8 cellular contexts compared by ENCODE assay signal in genomic region chr11:71446942-71447688, GRCh38. TPM values are rescaled to one million over a fixed set of nuclear protein-coding genes. Genes with fewer than 3 reads are reported as not detected.
DNase-seq lines count a peak whose midpoint lies in the region; ATAC-seq, FAIRE-seq and TF ChIP-seq lines count a peak whose summit lies in the region.

No MANE protein-coding gene starts in this region.

- H4K20me1 ChIP-seq in HepG2 (ENCODE audit: insufficient read depth, low read length), result peaks cover 24% of the 10 kb centered on the region

- WGBS in HepG2 (ENCODE audit: low lambda C conversion rate), result 43% methylated on average over 4 of the region's 9 CpGs
- 39 to 51% methylated on average over 9 of the region's 9 CpGs for WGBS in testis, 2 donors

- TSS peak; percentile 70 for BruUV-seq in HepG2 (replicated peaks; lab: Mats Ljungman, UMichigan)

- no peaks in the 10 kb centered on the region for H3K36me3 ChIP-seq in breast epithelium
- H3K36me3 ChIP-seq in HepG2 (replicated peaks in 1 of 2; ENCODE audit: control insufficient read depth in 1 of 2, insufficient read depth in 2 of 2, low read length in 2 of 2), result peaks cover 16 to 44% of the 10 kb centered on the region in 2 experiments; a peak in 4 of 5 replicates
- no peaks in the 10 kb centered on the region for H3K36me3 ChIP-seq in testis (ENCODE audit: low read depth, missing control alignments)

- no peaks in the 10 kb centered on the region for H3K27me3 ChIP-seq in breast epithelium
- H3K27me3 ChIP-seq in HepG2 (ENCODE audit: control insufficient read depth in 1 of 2, insufficient read depth in 2 of 2, low read length in 2 of 2), result no peaks in the 10 kb centered on the region
- H3K27me3 ChIP-seq in testis, result no peaks in the 10 kb centered on the region

- no peak for TF ChIP-seq RAD21 in HepG2 (CRISPR knock-in tag; IDR thresholded peaks at IDR 0.05)

- TF ChIP-seq POLR2A in breast epithelium (IDR thresholded peaks at IDR 0.05) (no peak), HepG2 (IDR thresholded peaks at IDR 0.05; ENCODE audit: insufficient read depth in 1 of 2, low read depth in 2 of 2, low read length in 2 of 2) (peak in 1 of 2 experiments; percentile 32; a peak in 1 of 4 replicates), testis (IDR thresholded peaks at IDR 0.05) (no peak)

- H3K9ac ChIP-seq in HepG2 (ENCODE audit: insufficient read depth, low read depth, low read length), result peak overlapping the region; percentile 79

- intact Hi-C loops in breast epithelium (cut with DNase I; ENCODE audit: low total_unique reads), result no loop called here
- intact Hi-C loops in HepG2 (cut with micrococcal nuclease; ENCODE audit: unreplicated experiment), result no loop called here
- intact Hi-C loops in testis (cut with DNase I; ENCODE audit: low total_unique reads), result no loop called here

- H3K4me1 ChIP-seq in breast epithelium, result peaks cover 0 to 6% of the 10 kb centered on the region in 2 donors
- H3K4me1 ChIP-seq in HepG2 (ENCODE audit: insufficient read depth, low read length), result peaks cover 53% of the 10 kb centered on the region
- peaks cover 14% of the 10 kb centered on the region for H3K4me1 ChIP-seq in testis

- TF ChIP-seq EP300 in HepG2 (IDR thresholded peaks at IDR 0.05; ENCODE audit: low read depth in 2 of 2, low read length in 2 of 2) (no peak), HepG2 (CRISPR knock-in tag; IDR thresholded peaks at IDR 0.05; ENCODE audit: borderline replicate concordance) (no peak)

- TF ChIP-seq CTCF in breast epithelium (IDR thresholded peaks at IDR 0.05) (no peak), HepG2 (CRISPR knock-in tag; IDR thresholded peaks at IDR 0.05) (no peak), testis (IDR thresholded peaks at IDR 0.05) (no peak)

- in situ Hi-C loops in HepG2 (cut with HindIII; ENCODE audit: extremely low pct_ligation_motif_present, low pct_unique_long_range_greater_than_20kb), result no loop called here

- H3K9me3 ChIP-seq in breast epithelium, result no peaks in the 10 kb centered on the region
- H3K9me3 ChIP-seq in HepG2 (ENCODE audit: low read length), result no peaks in the 10 kb centered on the region
- no peaks in the 10 kb centered on the region for H3K9me3 ChIP-seq in testis

- peak; percentile 80 for DNase-seq in GM03348 (ENCODE audit: low spot score)
- DNase-seq in NAMALWA (ENCODE audit: low spot score), result peak; percentile 15
- DNase-seq in breast epithelium (ENCODE audit: low spot score in 2 of 2), result peak; percentile 51 to 83
- DNase-seq in HepG2 (ENCODE audit: low spot score), result peak; percentile 73
- no peak for DNase-seq in testis
- DNase-seq in T-helper 9 cell, result no peak
- DNase-seq in midbrain (lab: John Stamatoyannopoulos, UW), result no peak

- peak; percentile 52 for FAIRE-seq in HepG2 (lab: Jason Lieb, UNC)

- H3K27ac ChIP-seq in breast epithelium, result peak overlapping the region; percentile 90
- peak overlapping the region; percentile 57 for H3K27ac ChIP-seq in HepG2 (ENCODE audit: extremely low read length, insufficient read depth, low read length)
- H3K27ac ChIP-seq in testis, result peak overlapping the region; percentile 71 to 86

- CTCF ChIA-PET in HepG2 (lab: Yijun Ruan, JAX; ENCODE audit: low intra/inter-chr PET ratio, low total read pairs), result no interaction called here

- H3K4me2 ChIP-seq in HepG2 (ENCODE audit: low read depth, low read length), result peak overlapping the region; percentile 81

- H2AFZ ChIP-seq in HepG2 (ENCODE audit: low read length), result no peak overlapping the region

- ATAC-seq in HepG2 (peak; percentile 27), GM18867 (IDR thresholded peaks at IDR 0.05; ENCODE audit: unreplicated experiment) (no peak)

- H3K4me3 ChIP-seq in breast epithelium (peak overlapping the region in 2 of 3 donors; percentile 79 to 88), HepG2 (replicated peaks in 1 of 3; ENCODE audit: insufficient read depth in 1 of 3, low read depth in 2 of 3, low read length in 3 of 3) (peak overlapping the region; percentile 76 to 93 (median 86)), testis (peak overlapping the region; percentile 58 to 61)

- POLR2A ChIA-PET in HepG2 (lab: Yijun Ruan, JAX), result interaction anchor here (1.2 to 2.2 kb wide), 3 partner anchors 13 to 194 kb away, joined by 5 to 16 read pairs (median 6); no protein-coding TSS in a partner anchor

- peaks cover 53% of the 10 kb centered on the region for H3K79me2 ChIP-seq in HepG2 (ENCODE audit: insufficient read depth, low read length)

TF ChIP-seq in HepG2, 621 proteins besides CTCF, POLR2A, EP300 and RAD21 (continues in another document):
- TF ChIP-seq SOX13 (IDR thresholded peaks at IDR 0.05), result peak; percentile 37; the same call in 1 of the 2 replicates
- peak in 1 of 2 experiments; percentile 60; a peak in 1 of 4 replicates for TF ChIP-seq SOX13 (CRISPR knock-in tag; conservative IDR thresholded peaks at IDR 0.05 in 1 of 2, IDR thresholded peaks at IDR 0.05 in 1 of 2)
- TF ChIP-seq HNF4A (CRISPR knock-in tag; IDR thresholded peaks at IDR 0.05), result peak; percentile 33
- 0 out of 2 replicates have a peak, but pooled peaks have one; percentile 17 for TF ChIP-seq ZNF205 (CRISPR knock-in tag; IDR thresholded peaks at IDR 0.05)
- 0 out of 2 replicates have a peak, but pooled peaks have one; percentile 34 for TF ChIP-seq ZBTB25 (CRISPR knock-in tag; IDR thresholded peaks at IDR 0.05)

RNA-seq across cellular contexts. Expression of gene DHCR7, which starts 1.1 kb away (rescaled TPM):
- total RNA-seq in breast epithelium, result 10 to 100 TPM; 14.7 to 31.7 (median 25.2) TPM
- 40.4 and 96.0 TPM in 2 replicates for total RNA-seq in HepG2 (2016; rRNA removed; fragmentation: Illumina TruSeq; extraction: Trizol)
- total RNA-seq in HepG2 (2016; cell fraction: cytosol; rRNA removed; fragmentation: Illumina TruSeq; extraction: Trizol; ENCODE audit: low read depth), result 11.3 and 13.3 TPM in 2 replicates
- 38.3 and 98.7 TPM in 2 replicates for total RNA-seq in HepG2 (2016; cell fraction: insoluble cytoplasmic fraction; rRNA removed; fragmentation: Illumina TruSeq; extraction: Trizol)
- 26.9 and 29.4 TPM in 2 replicates for total RNA-seq in HepG2 (2016; cell fraction: membrane; rRNA removed; fragmentation: Illumina TruSeq; extraction: Trizol)
- 77.9 and 89.2 TPM in 2 replicates for total RNA-seq in HepG2 (2016; cell fraction: nucleus; rRNA removed; fragmentation: Illumina TruSeq; extraction: Trizol)
- 143 and 241 TPM in 2 replicates for polyA plus RNA-seq in HepG2 (2011; rRNA removed)
- 92.8 and 116 TPM in 2 replicates for polyA plus RNA-seq in HepG2 (2011; cell fraction: cytosol; rRNA removed)
- polyA plus RNA-seq in HepG2 (2011; cell fraction: nucleus; rRNA removed), result 82.1 and 131 TPM in 2 replicates
- 315 and 354 TPM in 2 replicates for polyA plus RNA-seq in HepG2 (2012)
- polyA plus RNA-seq in HepG2 (2016; cell fraction: cytosol; fragmentation: Illumina TruSeq; extraction: Trizol; ENCODE audit: low read depth), result 16.5 and 16.7 TPM in 2 replicates
- polyA plus RNA-seq in HepG2 (2016; cell fraction: insoluble cytoplasmic fraction; fragmentation: Illumina TruSeq; extraction: Trizol; ENCODE audit: low read depth), result 50.6 and 73.9 TPM in 2 replicates
- 26.0 and 32.3 TPM in 2 replicates for polyA plus RNA-seq in HepG2 (2016; cell fraction: membrane; fragmentation: Illumina TruSeq; extraction: Trizol; ENCODE audit: low read depth)
- polyA plus RNA-seq in HepG2 (2016; cell fraction: nucleus; fragmentation: Illumina TruSeq; extraction: Trizol; ENCODE audit: insufficient read depth, low read depth), result 165 and 172 TPM in 2 replicates
- polyA minus RNA-seq in HepG2 (2011; rRNA and poly(A)+ RNA removed; ENCODE audit: low replicate concordance), result 160 and 313 TPM in 2 replicates
- polyA minus RNA-seq in HepG2 (2011; cell fraction: cytosol; rRNA and poly(A)+ RNA removed), result 161 and 251 TPM in 2 replicates
- polyA minus RNA-seq in HepG2 (2011; cell fraction: nucleus; rRNA and poly(A)+ RNA removed), result 34.2 and 48.4 TPM in 2 replicates
- total RNA-seq in testis, result 100 to 1,000 TPM in 1 of 2 donors, 10 to 100 TPM in 1; 54.2 to 101 TPM
- polyA plus RNA-seq in testis (ENCODE audit: insufficient read depth, low read depth, low replicate concordance), result 65.3 TPM

RNA-seq across cellular contexts. Expression of gene NADSYN1, which starts 5.9 kb away (rescaled TPM):
- 10 to 100 TPM; 58.6 to 83.6 (median 70.5) TPM for total RNA-seq in breast epithelium
- total RNA-seq in HepG2 (2016; rRNA removed; fragmentation: Illumina TruSeq; extraction: Trizol), result 27.1 and 35.7 TPM in 2 replicates
- 8.5 and 12.4 TPM in 2 replicates for total RNA-seq in HepG2 (2016; cell fraction: cytosol; rRNA removed; fragmentation: Illumina TruSeq; extraction: Trizol; ENCODE audit: low read depth)
- 24.1 and 36.5 TPM in 2 replicates for total RNA-seq in HepG2 (2016; cell fraction: insoluble cytoplasmic fraction; rRNA removed; fragmentation: Illumina TruSeq; extraction: Trizol)
- total RNA-seq in HepG2 (2016; cell fraction: membrane; rRNA removed; fragmentation: Illumina TruSeq; extraction: Trizol), result 13.6 and 14.7 TPM in 2 replicates
- total RNA-seq in HepG2 (2016; cell fraction: nucleus; rRNA removed; fragmentation: Illumina TruSeq; extraction: Trizol), result 51.5 and 52.3 TPM in 2 replicates
- polyA plus RNA-seq in HepG2 (2011; rRNA removed), result 51.5 and 63.4 TPM in 2 replicates
- polyA plus RNA-seq in HepG2 (2011; cell fraction: cytosol; rRNA removed), result 35.3 and 38.4 TPM in 2 replicates
- 278 and 289 TPM in 2 replicates for polyA plus RNA-seq in HepG2 (2011; cell fraction: nucleus; rRNA removed)
- 36.9 and 39.9 TPM in 2 replicates for polyA plus RNA-seq in HepG2 (2012)
- polyA plus RNA-seq in HepG2 (2016; cell fraction: cytosol; fragmentation: Illumina TruSeq; extraction: Trizol; ENCODE audit: low read depth), result 8.2 and 8.4 TPM in 2 replicates
- polyA plus RNA-seq in HepG2 (2016; cell fraction: insoluble cytoplasmic fraction; fragmentation: Illumina TruSeq; extraction: Trizol; ENCODE audit: low read depth), result 21.4 and 22.2 TPM in 2 replicates
- polyA plus RNA-seq in HepG2 (2016; cell fraction: membrane; fragmentation: Illumina TruSeq; extraction: Trizol; ENCODE audit: low read depth), result 8.4 and 8.9 TPM in 2 replicates
- 95.9 and 99.0 TPM in 2 replicates for polyA plus RNA-seq in HepG2 (2016; cell fraction: nucleus; fragmentation: Illumina TruSeq; extraction: Trizol; ENCODE audit: insufficient read depth, low read depth)
- polyA minus RNA-seq in HepG2 (2011; rRNA and poly(A)+ RNA removed; ENCODE audit: low replicate concordance), result 80.9 and 97.1 TPM in 2 replicates
- 17.1 and 19.6 TPM in 2 replicates for polyA minus RNA-seq in HepG2 (2011; cell fraction: cytosol; rRNA and poly(A)+ RNA removed)
- 117 and 142 TPM in 2 replicates for polyA minus RNA-seq in HepG2 (2011; cell fraction: nucleus; rRNA and poly(A)+ RNA removed)
- total RNA-seq in testis, result 10 to 100 TPM; 75.7 to 91.2 TPM
- 79.4 TPM for polyA plus RNA-seq in testis (ENCODE audit: insufficient read depth, low read depth, low replicate concordance)

Comparison
In these comparisons a context has a peak if more than half of its experiments do, and no peak if none do; other contexts are left out.
1. DNase-seq: peak in GM03348 (single experiment), NAMALWA (single experiment), breast epithelium (2 of 2) and HepG2 (single experiment); none in testis (single experiment), T-helper 9 cell (single experiment) and midbrain (single experiment).
2. Peak in every context shown above with its lines, with median percentiles within 50 percentile points of each other: H3K27ac ChIP-seq and H3K4me3 ChIP-seq.